In the genomic region with DNA sequence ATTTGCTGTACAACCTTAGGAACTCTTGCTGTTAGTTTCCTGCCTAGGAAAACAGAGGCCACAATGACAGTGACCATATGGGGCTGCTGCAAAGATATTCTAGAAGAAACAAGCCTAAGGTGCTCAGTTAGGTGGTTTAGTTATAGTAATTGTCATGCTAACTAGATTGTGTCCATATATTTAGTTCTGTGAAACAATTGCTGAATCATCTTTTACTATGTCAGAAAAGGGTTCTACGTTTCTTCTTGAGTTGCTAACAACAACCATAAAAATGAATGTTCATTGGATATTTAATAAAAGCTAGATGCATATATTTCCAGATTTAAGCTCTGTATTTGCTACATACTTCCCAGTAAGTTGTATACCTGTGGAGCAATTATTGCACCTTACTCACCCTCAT, we compare ENCODE assay signal across 6 cellular contexts.
"Had no signal": no experiment of that assay in that cellular context is flagged by ENCODE, and none has a peak within 500 bp of the region (broad histone marks: within the 10 kb centered on the region; RNA-seq: fewer than 3 reads in every experiment).

No MANE protein-coding gene starts in this region.

- H3K9ac ChIP-seq: KMS-11 had no signal

- H3K27me3 Mint-ChIP-seq: IgD-negative memory B cell had no signal

- H3K4me3 Mint-ChIP-seq: IgD-negative memory B cell had no signal

- H3K4me1 Mint-ChIP-seq: IgD-negative memory B cell had no signal

- H3K36me3 Mint-ChIP-seq: IgD-negative memory B cell had no signal

- H3K4me2 ChIP-seq: KMS-11 had no signal

- H3K27ac Mint-ChIP-seq: IgD-negative memory B cell had no signal

- FAIRE-seq: HTR-8/SVneo had no signal

- DNase-seq: KBM-7, KG1 had no signal

- H3K27ac ChIP-seq: HL-60, KMS-11 had no signal
